Comparison of ENCODE assay signal across 1 cellular context in the genomic region with DNA sequence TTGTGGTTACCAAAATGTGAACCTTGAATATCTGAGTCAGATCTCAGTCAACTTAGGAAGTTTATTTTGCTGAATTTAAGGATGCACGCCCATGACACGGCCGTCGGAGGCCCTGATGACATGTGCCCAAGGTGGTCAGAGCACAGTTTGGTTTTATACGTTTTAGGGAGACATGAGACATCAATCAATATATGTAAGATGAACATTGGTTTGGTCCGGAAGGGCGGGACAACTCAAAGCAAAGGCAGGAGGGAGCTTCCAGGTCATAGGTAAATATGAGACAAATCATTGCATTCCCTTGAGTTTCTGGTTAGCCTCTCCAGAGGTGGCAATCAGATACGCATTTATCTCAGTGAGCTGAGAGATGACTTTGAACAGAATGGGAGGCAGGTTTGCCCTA.
TF ChIP-seq lines count a peak whose summit lies in the region.

No MANE protein-coding gene starts in this region.

TF ChIP-seq in H1, 55 proteins besides CTCF, POLR2A, EP300 and RAD21:
- TF ChIP-seq SIRT6 (IDR thresholded peaks at IDR 0.05; ENCODE audit: low read length) (no peak), EZH2 (IDR thresholded peaks at IDR 0.05; ENCODE audit: low read depth, low read length, severe bottlenecking) (no peak), SRF (IDR thresholded peaks at IDR 0.05; ENCODE audit: low read depth, low read length) (no peak)
